ENCODE assay signal across 20 cellular contexts in genomic region chr12:20452496-20452895, GRCh38.
DNase-seq lines count a peak whose midpoint lies in the region; ATAC-seq, FAIRE-seq and TF ChIP-seq lines count a peak whose summit lies in the region.
"Had no signal": no experiment of that assay in that cellular context is flagged by ENCODE, and none has a peak within 500 bp of the region (broad histone marks: within the 10 kb centered on the region; RNA-seq: fewer than 3 reads in every experiment).

No MANE protein-coding gene starts in this region.

- H3K27me3 Mint-ChIP-seq in CD4-positive, alpha-beta memory T cell, result no peaks in the 10 kb centered on the region
- H3K27me3 Mint-ChIP-seq: B cell; CD8-positive, alpha-beta memory T cell had no signal

- in situ Hi-C loops in HepG2 (cut with HindIII; ENCODE audit: extremely low pct_ligation_motif_present, low pct_unique_long_range_greater_than_20kb), result loop anchor here (25.0 kb wide), 1 partner anchor 360 kb away; the partner anchor contains the start of gene SLCO1B3

- no peak for FAIRE-seq in HepG2 (lab: Jason Lieb, UNC)
- FAIRE-seq: GM12891, GM19239, H1, K562 had no signal

- no peaks in the 10 kb centered on the region for H4K20me1 ChIP-seq in HepG2 (ENCODE audit: insufficient read depth, low read length)
- H4K20me1 ChIP-seq in smooth muscle cell (ENCODE audit: low read depth), result no peaks in the 10 kb centered on the region
- H4K20me1 ChIP-seq: BLaER1 treated with 17β-estradiol and CSF1 and Interleukin-3, amounts not matched to agents 10 nM and 100 nM had no signal

- no peaks in the 10 kb centered on the region for H3K4me1 ChIP-seq in HepG2 (ENCODE audit: insufficient read depth, low read length)
- H3K4me1 ChIP-seq in right lobe of liver, result no peaks in the 10 kb centered on the region
- peaks cover 4% of the 10 kb centered on the region for H3K4me1 ChIP-seq in smooth muscle cell (ENCODE audit: low read depth)
- H3K4me1 ChIP-seq in CD4-positive, alpha-beta memory T cell (ENCODE audit: insufficient read depth, low read length), result no peaks in the 10 kb centered on the region
- H3K4me1 ChIP-seq: BLaER1 treated with 17β-estradiol and CSF1 and Interleukin-3, amounts not matched to agents 10 nM and 100 nM had no signal

- no peaks in the 10 kb centered on the region for H3K27me3 ChIP-seq in HepG2 (ENCODE audit: control insufficient read depth in 1 of 2, insufficient read depth in 2 of 2, low read length in 2 of 2)
- H3K27me3 ChIP-seq in right lobe of liver, result no peaks in the 10 kb centered on the region
- H3K27me3 ChIP-seq in smooth muscle cell (ENCODE audit: low read depth), result no peaks in the 10 kb centered on the region
- H3K27me3 ChIP-seq in CD4-positive, alpha-beta memory T cell (ENCODE audit: insufficient read depth, low read length), result no peaks in the 10 kb centered on the region
- H3K27me3 ChIP-seq: BLaER1 treated with 17β-estradiol and CSF1 and Interleukin-3, amounts not matched to agents 10 nM and 100 nM had no signal

- peaks cover 0 to 2% (median 0%) of the 10 kb centered on the region in 8 donors for H3K9me3 Mint-ChIP-seq in CD4-positive, alpha-beta memory T cell
- H3K9me3 Mint-ChIP-seq: H9 had no signal

- DNase-seq in HepG2 (ENCODE audit: low spot score) (no peak), right lobe of liver (no peak), NCI-H69 (lab: John Stamatoyannopoulos, UW) (peak; percentile 16), glomerular visceral epithelial cell (ENCODE audit: extremely low spot score) (peak; percentile 21), smooth muscle cell (lab: John Stamatoyannopoulos, UW; ENCODE audit: unreplicated experiment) (no peak), GM03348 (ENCODE audit: low spot score) (no peak)
- no peak for DNase-seq in CD4-positive, alpha-beta memory T cell
- DNase-seq: CD8-positive, alpha-beta memory T cell; COR-L47; DMS 273 treated with DMSO at 0.1 percent for 48 hours; DMS53; DND-41; H9 had no signal

- 17% methylated on average over 4 of the region's 4 CpGs for WGBS in HepG2 (ENCODE audit: low lambda C conversion rate)
- 43% methylated on average over 4 of the region's 4 CpGs for WGBS in right lobe of liver (ENCODE audit: insufficient coverage, low coverage, low lambda C conversion rate, missing lambda C conversion rate)
- 93% methylated on average over 4 of the region's 4 CpGs for WGBS in smooth muscle cell (ENCODE audit: low lambda C conversion rate)

- H3K36me3 Mint-ChIP-seq in CD4-positive, alpha-beta memory T cell, result no peaks in the 10 kb centered on the region

- H3K9me3 ChIP-seq in HepG2 (ENCODE audit: low read length) (no peaks in the 10 kb centered on the region), right lobe of liver (no peaks in the 10 kb centered on the region), smooth muscle cell (replicated peaks; ENCODE audit: low read depth) (no peaks in the 10 kb centered on the region)
- no peaks in the 10 kb centered on the region for H3K9me3 ChIP-seq in CD4-positive, alpha-beta memory T cell (ENCODE audit: control insufficient read depth in 1 of 2, low read length in 2 of 2)
- H3K9me3 ChIP-seq: BLaER1 treated with 17β-estradiol and CSF1 and Interleukin-3, amounts not matched to agents 10 nM and 100 nM had no signal

- H3K27ac Mint-ChIP-seq in CD4-positive, alpha-beta memory T cell, result no peak overlapping the region
- H3K27ac Mint-ChIP-seq: B cell; CD8-positive, alpha-beta memory T cell; H9 had no signal

- H2AFZ ChIP-seq in HepG2 (ENCODE audit: low read length), result no peak overlapping the region
- H2AFZ ChIP-seq in smooth muscle cell (ENCODE audit: low read depth), result no peak overlapping the region

- TF ChIP-seq EP300 in HepG2 (IDR thresholded peaks at IDR 0.05; ENCODE audit: low read depth in 2 of 2, low read length in 2 of 2) (no peak), HepG2 (CRISPR knock-in tag; IDR thresholded peaks at IDR 0.05; ENCODE audit: borderline replicate concordance) (no peak)

- intact Hi-C loops in HepG2 (cut with micrococcal nuclease; ENCODE audit: unreplicated experiment) (no loop called here), right lobe of liver (cut with DNase I) (no loop called here)
- intact Hi-C loops in CD4-positive, alpha-beta memory T cell (cut with micrococcal nuclease), result no loop called here

- H3F3A ChIP-seq in smooth muscle cell (ENCODE audit: low read depth), result no peaks in the 10 kb centered on the region

- TF ChIP-seq POLR2A in HepG2 (IDR thresholded peaks at IDR 0.05; ENCODE audit: insufficient read depth in 1 of 2, low read depth in 2 of 2, low read length in 2 of 2) (no peak), right lobe of liver (IDR thresholded peaks at IDR 0.05) (no peak)

- no peak for TF ChIP-seq CTCF in HepG2 (CRISPR knock-in tag; IDR thresholded peaks at IDR 0.05)
- TF ChIP-seq CTCF in right lobe of liver (IDR thresholded peaks at IDR 0.05), result no peak
- no peak for TF ChIP-seq CTCF in smooth muscle cell (IDR thresholded peaks at IDR 0.05; ENCODE audit: borderline replicate concordance, insufficient read depth, poor library complexity, severe bottlenecking)

- H3K4me2 ChIP-seq in HepG2 (ENCODE audit: low read depth, low read length), result no peak overlapping the region
- H3K4me2 ChIP-seq in smooth muscle cell, result peak overlapping the region; percentile 14
- H3K4me2 ChIP-seq: BLaER1 treated with 17β-estradiol and CSF1 and Interleukin-3, amounts not matched to agents 10 nM and 100 nM had no signal

- H3K79me2 ChIP-seq in HepG2 (ENCODE audit: insufficient read depth, low read length) (no peaks in the 10 kb centered on the region), smooth muscle cell (ENCODE audit: low read depth) (no peaks in the 10 kb centered on the region)

- BruUV-seq in HepG2 (replicated peaks; lab: Mats Ljungman, UMichigan), result no TSS peak

- H3K36me3 ChIP-seq in HepG2 (replicated peaks in 1 of 2; ENCODE audit: control insufficient read depth in 1 of 2, insufficient read depth in 2 of 2, low read length in 2 of 2) (no peaks in the 10 kb centered on the region), right lobe of liver (no peaks in the 10 kb centered on the region), smooth muscle cell (ENCODE audit: low read depth) (no peaks in the 10 kb centered on the region)
- H3K36me3 ChIP-seq in CD4-positive, alpha-beta memory T cell (ENCODE audit: insufficient read depth, low read length), result no peaks in the 10 kb centered on the region
- H3K36me3 ChIP-seq: BLaER1 treated with 17β-estradiol and CSF1 and Interleukin-3, amounts not matched to agents 10 nM and 100 nM had no signal

- no peak for TF ChIP-seq RAD21 in HepG2 (CRISPR knock-in tag; IDR thresholded peaks at IDR 0.05)

- ATAC-seq in HepG2, result no peak
- no peak for ATAC-seq in right lobe of liver
- ATAC-seq in HG03095 (IDR thresholded peaks at IDR 0.05; ENCODE audit: unreplicated experiment), result no peak
- ATAC-seq: K562 had no signal

- POLR2A ChIA-PET in HepG2 (lab: Yijun Ruan, JAX), result no interaction called here
- POLR2A ChIA-PET in CD4-positive, alpha-beta memory T cell (lab: Charles Lee; ENCODE audit: partially characterized antibody), result no interaction called here

- CTCF ChIA-PET in HepG2 (lab: Yijun Ruan, JAX; ENCODE audit: low intra/inter-chr PET ratio, low total read pairs), result no interaction called here
- CTCF ChIA-PET in CD4-positive, alpha-beta memory T cell (lab: Charles Lee; ENCODE audit: partially characterized antibody), result no interaction called here

- H3K4me3 ChIP-seq in HepG2 (replicated peaks in 1 of 3; ENCODE audit: insufficient read depth in 1 of 3, low read depth in 2 of 3, low read length in 3 of 3) (no peak overlapping the region), right lobe of liver (no peak overlapping the region), smooth muscle cell (no peak overlapping the region)
- no peak overlapping the region for H3K4me3 ChIP-seq in CD4-positive, alpha-beta memory T cell (ENCODE audit: low read length in 2 of 2)
- H3K4me3 ChIP-seq: BLaER1 treated with 17β-estradiol and CSF1 and Interleukin-3, amounts not matched to agents 10 nM and 100 nM; K562 had no signal

- H3K9ac ChIP-seq in HepG2 (ENCODE audit: insufficient read depth, low read depth, low read length) (no peak overlapping the region), smooth muscle cell (ENCODE audit: low read depth) (no peak overlapping the region)
- H3K9ac ChIP-seq: BLaER1 treated with 17β-estradiol and CSF1 and Interleukin-3, amounts not matched to agents 10 nM and 100 nM had no signal

- H3K4me1 Mint-ChIP-seq in CD4-positive, alpha-beta memory T cell, result no peaks in the 10 kb centered on the region
- H3K4me1 Mint-ChIP-seq: B cell; CD8-positive, alpha-beta memory T cell had no signal

- no peak overlapping the region for H3K4me3 Mint-ChIP-seq in CD4-positive, alpha-beta memory T cell
- H3K4me3 Mint-ChIP-seq: B cell; CD8-positive, alpha-beta memory T cell; H9 had no signal

- H3K27ac ChIP-seq in HepG2 (ENCODE audit: extremely low read length, insufficient read depth, low read length) (no peak overlapping the region), right lobe of liver (no peak overlapping the region), smooth muscle cell (ENCODE audit: low read depth) (peak overlapping the region; percentile 3)
- no peak overlapping the region for H3K27ac ChIP-seq in CD4-positive, alpha-beta memory T cell (ENCODE audit: low read depth, low read length)
- H3K27ac ChIP-seq: BLaER1 treated with 17β-estradiol and CSF1 and Interleukin-3, amounts not matched to agents 10 nM and 100 nM had no signal

TF ChIP-seq in HepG2, 621 proteins besides CTCF, POLR2A, EP300 and RAD21 (continues in another document):
- TF ChIP-seq SRSF1 (optimal IDR thresholded peaks at IDR 0.05; ENCODE audit: low read depth, low read length), result no peak
- no peak for TF ChIP-seq DNMT3B (CRISPR knock-in tag; conservative IDR thresholded peaks at IDR 0.05)
- TF ChIP-seq IKZF4 (CRISPR knock-in tag; IDR thresholded peaks at IDR 0.05; ENCODE audit: borderline replicate concordance, low read depth, not compliant biosample characterization), result no peak
- no peak for TF ChIP-seq THYN1 (CRISPR knock-in tag; IDR thresholded peaks at IDR 0.05; ENCODE audit: borderline replicate concordance, low read depth)
- TF ChIP-seq CEBPB (IDR thresholded peaks at IDR 0.05; ENCODE audit: borderline replicate concordance, low read depth, low read length), result peak; percentile 39; the same call in 1 of the 2 replicates

Comparison
In these comparisons a context has a peak if more than half of its experiments do, and no peak if none do; other contexts are left out.
1. DNase-seq: peak in NCI-H69 (single experiment) and glomerular visceral epithelial cell (single experiment); none in HepG2 (single experiment), right lobe of liver (0 of 3), smooth muscle cell (single experiment), CD4-positive, alpha-beta memory T cell (0 of 5) and GM03348 (single experiment).